In the genomic region with DNA sequence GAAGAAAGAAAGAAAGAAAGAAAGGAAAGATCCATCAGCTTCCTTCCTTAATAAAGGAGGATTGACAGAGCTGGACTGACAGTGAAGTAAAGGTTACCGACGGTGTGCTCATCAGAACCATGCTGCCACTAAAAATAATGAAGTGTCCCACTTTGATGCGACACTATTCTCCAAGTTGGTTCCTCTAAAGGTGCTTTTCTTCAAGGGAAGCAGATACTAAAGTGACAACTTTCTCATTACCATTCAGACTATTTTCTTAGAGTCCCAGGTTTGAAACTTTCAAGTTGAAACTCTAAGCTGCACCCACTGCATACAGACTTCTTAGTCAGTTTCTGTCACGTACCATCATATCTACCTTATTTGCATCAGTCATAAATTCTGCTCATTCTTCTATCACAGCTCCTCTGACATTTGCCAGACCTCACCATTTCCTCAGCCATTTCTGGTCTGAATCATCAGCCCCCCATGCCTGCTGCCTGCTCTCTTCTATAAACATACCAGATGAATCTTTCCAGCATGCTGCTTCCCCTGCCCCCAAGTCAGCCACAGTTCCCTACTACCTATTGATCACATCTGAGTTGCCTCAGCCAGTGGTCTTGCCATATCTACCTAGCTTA, we compare ENCODE assay signal across 8 cellular contexts.
DNase-seq lines count a peak whose midpoint lies in the region; ATAC-seq and TF ChIP-seq lines count a peak whose summit lies in the region.

No MANE protein-coding gene starts in this region.

- no peak overlapping the region for H3K27ac Mint-ChIP-seq in activated CD4-positive, alpha-beta T cell treated with anti-CD3 and anti-CD28 coated beads, Interleukin-2, amount 10 ng/mL, durations not matched to agents 7 days and 5 days

- H3K36me3 ChIP-seq in MG63 (no peaks in the 10 kb centered on the region), muscle layer of duodenum (ENCODE audit: control insufficient read depth in 1 of 2, insufficient read depth in 2 of 2, low read length in 2 of 2) (no peaks in the 10 kb centered on the region), A673 (ENCODE audit: insufficient read depth, low read length, poor library complexity, severe bottlenecking) (no peaks in the 10 kb centered on the region)

- no peaks in the 10 kb centered on the region for H3K27me3 ChIP-seq in MG63
- no peaks in the 10 kb centered on the region for H3K27me3 ChIP-seq in muscle layer of duodenum (ENCODE audit: low read depth, low read length)
- H3K27me3 ChIP-seq in A673 (replicated peaks; ENCODE audit: insufficient read depth, low read depth, low read length, poor library complexity): peaks cover 36% of the 10 kb centered on the region

- peak; percentile 76 for ATAC-seq in GM18861 (IDR thresholded peaks at IDR 0.05; ENCODE audit: unreplicated experiment)
- peak; percentile 70 for ATAC-seq in HG02588 (IDR thresholded peaks at IDR 0.05; ENCODE audit: unreplicated experiment)

- BruUV-seq in A673 (replicated peaks; lab: Mats Ljungman, UMichigan): no TSS peak

- intact Hi-C loops in A673 (cut with micrococcal nuclease; ENCODE audit: unreplicated experiment): no loop called here

- H3K27ac ChIP-seq in muscle layer of duodenum (ENCODE audit: low read length) (peak overlapping the region; percentile 76), A673 (ENCODE audit: low read depth, low read length, poor library complexity, severe bottlenecking) (no peak overlapping the region)

- no peaks in the 10 kb centered on the region for H3K36me3 Mint-ChIP-seq in activated CD4-positive, alpha-beta T cell treated with anti-CD3 and anti-CD28 coated beads, Interleukin-2, amount 10 ng/mL, durations not matched to agents 7 days and 5 days (ENCODE audit: low read depth)

- no peak for TF ChIP-seq CTCF in A673 (conservative IDR thresholded peaks at IDR 0.05; ENCODE audit: low read depth, low read length)

- no peak overlapping the region for H3K4me3 Mint-ChIP-seq in activated CD4-positive, alpha-beta T cell treated with anti-CD3 and anti-CD28 coated beads, Interleukin-2, amount 10 ng/mL, durations not matched to agents 7 days and 5 days

- CTCF ChIA-PET in activated CD4-positive, alpha-beta T cell treated with anti-CD3 and anti-CD28 coated beads, Interleukin-2, amount 10 ng/mL, durations not matched to agents 7 days and 5 days (lab: Charles Lee): no interaction called here
- CTCF ChIA-PET in A673 (lab: Charles Lee): no interaction called here

- DNase-seq in MG63 (peak; percentile 11), A673 (ENCODE audit: low spot score) (no peak), NCI-H1417 (lab: John Stamatoyannopoulos, UW) (no peak)
- no peak for DNase-seq in activated CD4-positive, alpha-beta T cell treated with anti-CD3 and anti-CD28 coated beads, Interleukin-2, amount 10 ng/mL, durations not matched to agents 7 days and 5 days
- no peak for DNase-seq in activated CD4-positive, alpha-beta T cell treated with anti-CD3 and anti-CD28 coated beads, Interleukin-2, amount 50 U/mL, for 48 hours

- POLR2A ChIA-PET in activated CD4-positive, alpha-beta T cell treated with anti-CD3 and anti-CD28 coated beads, Interleukin-2, amount 10 ng/mL, durations not matched to agents 7 days and 5 days (lab: Charles Lee): no interaction called here
- POLR2A ChIA-PET in A673 (lab: Charles Lee; ENCODE audit: low non-redundant PET): no interaction called here

- H3K9me3 Mint-ChIP-seq in activated CD4-positive, alpha-beta T cell treated with anti-CD3 and anti-CD28 coated beads, Interleukin-2, amount 10 ng/mL, durations not matched to agents 7 days and 5 days: no peaks in the 10 kb centered on the region

- no peak overlapping the region for H3K4me3 ChIP-seq in MG63
- H3K4me3 ChIP-seq in muscle layer of duodenum (ENCODE audit: low read depth in 1 of 2, low read length in 2 of 2): peak overlapping the region in 1 of 2 donors; percentile 26
- no peak overlapping the region for H3K4me3 ChIP-seq in A673 (ENCODE audit: low read depth, low read length, poor library complexity, severe bottlenecking)

- H3K4me1 ChIP-seq in muscle layer of duodenum (ENCODE audit: control insufficient read depth in 1 of 2, insufficient read depth in 2 of 2, low read length in 2 of 2) (peaks cover 15 to 22% of the 10 kb centered on the region in 2 donors), A673 (ENCODE audit: insufficient read depth, low read length, poor library complexity, severe bottlenecking) (no peaks in the 10 kb centered on the region)

- peaks cover 19% of the 10 kb centered on the region for H3K27me3 Mint-ChIP-seq in activated CD4-positive, alpha-beta T cell treated with anti-CD3 and anti-CD28 coated beads, Interleukin-2, amount 10 ng/mL, durations not matched to agents 7 days and 5 days

- H3K9me3 ChIP-seq in MG63 (no peaks in the 10 kb centered on the region), muscle layer of duodenum (ENCODE audit: control insufficient read depth in 1 of 2, low read length in 2 of 2) (no peaks in the 10 kb centered on the region), A673 (ENCODE audit: low read depth, low read length, poor library complexity, severe bottlenecking) (no peaks in the 10 kb centered on the region)

- peaks cover 2% of the 10 kb centered on the region for H3K4me1 Mint-ChIP-seq in activated CD4-positive, alpha-beta T cell treated with anti-CD3 and anti-CD28 coated beads, Interleukin-2, amount 10 ng/mL, durations not matched to agents 7 days and 5 days
